In the genomic region with DNA sequence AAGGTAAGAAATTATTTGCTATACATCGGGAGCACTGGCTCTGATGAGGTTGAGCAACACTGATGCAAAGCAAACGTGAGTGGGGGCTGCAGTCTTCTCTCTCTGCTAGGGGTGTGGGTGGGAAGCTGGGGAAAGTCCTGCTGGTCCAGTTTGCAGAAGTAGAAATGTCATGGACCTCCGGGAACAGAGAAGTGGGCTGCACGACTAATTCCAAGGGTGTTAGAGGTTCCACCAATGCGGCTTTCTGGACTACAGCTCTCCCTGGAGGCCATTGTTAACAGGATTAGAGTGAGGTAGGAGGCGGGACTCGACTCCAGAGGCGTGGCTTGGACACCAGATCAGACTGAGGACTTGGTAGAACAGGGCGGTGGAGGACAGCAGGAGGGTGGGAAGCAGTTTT, we compare ENCODE assay signal across 8 cellular contexts. TPM values are rescaled to one million over a fixed set of nuclear protein-coding genes. Genes with fewer than 3 reads are reported as not detected.
DNase-seq lines count a peak whose midpoint lies in the region; ATAC-seq and TF ChIP-seq lines count a peak whose summit lies in the region.

No MANE protein-coding gene starts in this region.

- TF ChIP-seq CTCF in AG09319 (IDR thresholded peaks at IDR 0.05; ENCODE audit: low read depth, low read length) (peak; percentile 25), WERI-Rb-1 (IDR thresholded peaks at IDR 0.05; ENCODE audit: low read depth, low read length) (no peak), kidney epithelial cell (IDR thresholded peaks at IDR 0.05; ENCODE audit: insufficient read depth, low read length, poor library complexity, severe bottlenecking) (peak; percentile 49)

- in situ Hi-C loops in HAP-1 (cut with MboI; ENCODE audit: low sequenced_read_pairs): no loop called here

- H3K36me3 ChIP-seq in HAP-1 (replicated peaks): no peaks in the 10 kb centered on the region
- H3K36me3 ChIP-seq in WERI-Rb-1: no peaks in the 10 kb centered on the region
- no peaks in the 10 kb centered on the region for H3K36me3 ChIP-seq in kidney epithelial cell (ENCODE audit: control insufficient read depth, insufficient read depth, low read length)

- ATAC-seq in GM21723 (IDR thresholded peaks at IDR 0.05; ENCODE audit: unreplicated experiment) (no peak), HG03565 (IDR thresholded peaks at IDR 0.05; ENCODE audit: unreplicated experiment) (no peak), HG03457 (IDR thresholded peaks at IDR 0.05; ENCODE audit: unreplicated experiment) (no peak)

- DNase-seq in AG09319 (ENCODE audit: extremely low read depth, low read depth) (no peak), HAP-1 (ENCODE audit: low spot score in 2 of 2) (peak; percentile 69 to 84), WERI-Rb-1 (peak; percentile 80), kidney epithelial cell (ENCODE audit: low read depth) (no peak), activated gamma-delta T cell treated with Interleukin-2 at 50 U/mL for 16 hours (no peak)

- no peak overlapping the region for H3K27ac ChIP-seq in WERI-Rb-1

- H3K4me1 ChIP-seq in HAP-1: no peaks in the 10 kb centered on the region

- H3K27me3 ChIP-seq in HAP-1 (ENCODE audit: low read depth) (no peaks in the 10 kb centered on the region), WERI-Rb-1 (ENCODE audit: insufficient read depth, low read depth, severe bottlenecking) (no peaks in the 10 kb centered on the region), kidney epithelial cell (ENCODE audit: control insufficient read depth, insufficient read depth, low read length) (no peaks in the 10 kb centered on the region)

- H3K4me3 ChIP-seq in HAP-1: no peak overlapping the region
- H3K4me3 ChIP-seq in WERI-Rb-1 (ENCODE audit: low read depth, low read length): no peak overlapping the region
- no peak overlapping the region for H3K4me3 ChIP-seq in kidney epithelial cell (ENCODE audit: low read depth, low read length)

- H3K9me3 ChIP-seq in HAP-1 (no peaks in the 10 kb centered on the region), WERI-Rb-1 (ENCODE audit: severe bottlenecking) (no peaks in the 10 kb centered on the region)

RNA-seq across cellular contexts. Expression of a gene that starts 5.7 kb away (rescaled TPM):
- 3.0 and 6.9 TPM in 2 replicates for total RNA-seq in kidney epithelial cell

RNA-seq across cellular contexts. Expression of a gene that starts 46.1 kb away (rescaled TPM):
- total RNA-seq in kidney epithelial cell: 0.33 and 0.82 TPM in 2 replicates

Comparison
In these comparisons a context has a peak if more than half of its experiments do, and no peak if none do; other contexts are left out.
1. DNase-seq: peak in HAP-1 (2 of 2) and WERI-Rb-1 (single experiment); none in AG09319 (single experiment), kidney epithelial cell (single experiment) and activated gamma-delta T cell treated with Interleukin-2 at 50 U/mL for 16 hours (single experiment).